ENCODE assay signal across 9 cellular contexts in genomic region chr4:36208884-36209473, GRCh38. TPM values are rescaled to one million over a fixed set of nuclear protein-coding genes. Genes with fewer than 3 reads are reported as not detected.
A peak's percentile ranks its signal among the peaks of the same experiment; 100 is the strongest.
DNase-seq lines count a peak whose midpoint lies in the region; ATAC-seq lines count a peak whose summit lies in the region.
"Had no signal": no experiment of that assay in that cellular context is flagged by ENCODE, and none has a peak within 500 bp of the region (broad histone marks: within the 10 kb centered on the region; RNA-seq: fewer than 3 reads in every experiment).

No MANE protein-coding gene starts in this region.

- no peaks in the 10 kb centered on the region for H3K9me3 Mint-ChIP-seq in immature natural killer cell

- H3K4me1 Mint-ChIP-seq in immature natural killer cell: peaks cover 55 to 97% of the 10 kb centered on the region in 2 donors

- peaks cover 0 to 2% (median 0%) of the 10 kb centered on the region in 3 donors for H3K27me3 Mint-ChIP-seq in immature natural killer cell (ENCODE audit: low read depth in 3 of 3)

- H3K27ac Mint-ChIP-seq in immature natural killer cell: peak overlapping the region; percentile 71 to 90 (median 80)

- H3K4me3 Mint-ChIP-seq in immature natural killer cell: peak overlapping the region; percentile 64 to 84 (median 74)

- DNase-seq in immature natural killer cell (peak; percentile 54 to 58 (median 57)), NCI-H2227 (lab: John Stamatoyannopoulos, UW; ENCODE audit: unreplicated experiment) (no peak), A172 (ENCODE audit: low spot score) (no peak), SW 1271 (lab: John Stamatoyannopoulos, UW) (no peak), SKM-1 (lab: John Stamatoyannopoulos, UW; ENCODE audit: unreplicated experiment) (no peak)
- DNase-seq: glutamatergic neuron had no signal

- peak; percentile 85 for ATAC-seq in GM18511 (IDR thresholded peaks at IDR 0.05; ENCODE audit: unreplicated experiment)
- peak; percentile 90 for ATAC-seq in GM21515 (IDR thresholded peaks at IDR 0.05; ENCODE audit: unreplicated experiment)
- ATAC-seq in HG03457 (IDR thresholded peaks at IDR 0.05; ENCODE audit: unreplicated experiment): peak; percentile 86

- H3K36me3 Mint-ChIP-seq in immature natural killer cell: peaks cover 32 to 63% (median 44%) of the 10 kb centered on the region in 3 donors

RNA-seq across cellular contexts. Expression of gene ARAP2, which starts 35.3 kb away (rescaled TPM):
- polyA plus RNA-seq in immature natural killer cell: 10 to 100 TPM; 34.7 to 62.7 (median 38.9) TPM
- 7.4 and 26.9 TPM in 2 replicates for total RNA-seq in A172 (2014; rRNA removed; shearing (Covaris generic))

Comparison
In these comparisons a context has a peak if more than half of its experiments do, and no peak if none do; other contexts are left out.
1. DNase-seq: peak in immature natural killer cell (3 of 3); none in NCI-H2227 (single experiment), A172 (single experiment), SW 1271 (0 of 2) and SKM-1 (single experiment).
2. Peak in every context shown above with its lines, with median percentiles within 50 percentile points of each other: ATAC-seq.